In the genomic region with DNA sequence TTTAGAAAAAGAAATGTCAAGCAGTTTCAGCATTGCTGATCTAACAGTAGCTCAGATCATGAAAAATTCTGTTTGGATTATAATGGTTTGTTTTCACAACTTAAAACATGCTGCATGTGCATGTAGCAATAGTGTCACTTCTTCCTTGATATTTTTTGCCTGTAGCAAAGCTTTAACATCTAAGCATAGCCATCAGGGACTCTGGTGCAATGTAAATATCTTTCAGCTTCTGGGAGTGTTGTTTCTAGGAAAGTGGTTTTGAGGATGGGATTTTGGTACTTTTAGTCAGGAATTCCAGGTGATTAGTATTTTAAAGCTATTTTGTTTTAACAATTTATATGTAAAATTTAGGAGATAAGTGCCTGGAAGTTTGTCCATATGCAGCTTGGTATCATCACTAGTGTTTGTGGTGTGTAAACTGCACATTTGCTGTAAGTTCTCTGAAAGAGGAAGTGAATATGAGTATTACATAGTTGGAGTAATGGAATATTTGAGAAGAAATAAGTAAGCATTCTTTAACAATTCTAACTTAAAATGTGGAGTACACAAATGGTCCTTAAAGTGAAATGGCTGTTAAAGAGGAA, we compare ENCODE assay signal across 8 cellular contexts. TPM values are rescaled to one million over a fixed set of nuclear protein-coding genes. Genes with fewer than 3 reads are reported as not detected.
DNase-seq lines count a peak whose midpoint lies in the region; ATAC-seq and TF ChIP-seq lines count a peak whose summit lies in the region.

No MANE protein-coding gene starts in this region.

- H3K9ac ChIP-seq in iPS-20b (ENCODE audit: low read depth, low read length): peak overlapping the region; percentile 95; the same call in 1 of the 2 replicates

- intact Hi-C loops in activated naive CD4-positive, alpha-beta T cell treated with anti-CD3 and anti-CD28 coated beads for 36 hours (cut with micrococcal nuclease): loop anchor here (5.0 kb wide), 1 partner anchor 39 kb away; no protein-coding TSS in a partner anchor
- intact Hi-C loops in activated B cell treated with CpG ODN at 0.5 μM for 24 hours (cut with micrococcal nuclease): loop anchor here (2.0 to 5.0 kb wide), 2 partner anchors 17 to 281 kb away; a partner anchor contains a TSS

- peak overlapping the region; percentile 97 for H3K4me3 Mint-ChIP-seq in activated naive CD4-positive, alpha-beta T cell treated with anti-CD3 and anti-CD28 coated beads for 36 hours
- peak overlapping the region; percentile 96 for H3K4me3 Mint-ChIP-seq in activated B cell treated with CpG ODN at 0.5 μM for 24 hours

- no peak for DNase-seq in activated naive CD4-positive, alpha-beta T cell treated with anti-CD3 and anti-CD28 coated beads for 36 hours
- no peak for DNase-seq in activated naive CD4-positive, alpha-beta T cell treated with Interleukin-2 at 50 U/mL for 16 hours
- DNase-seq in activated B cell treated with CpG ODN at 0.5 μM for 24 hours (no peak), thoracic aorta (ENCODE audit: low spot score) (no peak), T-helper 9 cell (no peak), NCI-H524 (lab: John Stamatoyannopoulos, UW) (no peak)

- ATAC-seq in activated B cell treated with CpG ODN at 0.5 μM for 24 hours (ENCODE audit: low read depth) (no peak), thoracic aorta (ENCODE audit: insufficient number of reproducible peaks, low FRiP score, low read depth) (no peak), HG03521 (IDR thresholded peaks at IDR 0.05; ENCODE audit: unreplicated experiment) (no peak)

- H3K4me1 Mint-ChIP-seq in activated naive CD4-positive, alpha-beta T cell treated with anti-CD3 and anti-CD28 coated beads for 36 hours (ENCODE audit: low read depth): peaks cover 52% of the 10 kb centered on the region
- H3K4me1 Mint-ChIP-seq in activated B cell treated with CpG ODN at 0.5 μM for 24 hours: peaks cover 63% of the 10 kb centered on the region

- no peak overlapping the region for H3K27ac Mint-ChIP-seq in activated naive CD4-positive, alpha-beta T cell treated with anti-CD3 and anti-CD28 coated beads for 36 hours
- H3K27ac Mint-ChIP-seq in activated B cell treated with CpG ODN at 0.5 μM for 24 hours: peak overlapping the region; percentile 93

- H3K4me3 ChIP-seq in iPS-20b (ENCODE audit: low read length) (peak overlapping the region; percentile 80), thoracic aorta (peak overlapping the region; percentile 86)

- peaks cover 15% of the 10 kb centered on the region for H3K36me3 Mint-ChIP-seq in activated naive CD4-positive, alpha-beta T cell treated with anti-CD3 and anti-CD28 coated beads for 36 hours (ENCODE audit: low read depth)
- peaks cover 19% of the 10 kb centered on the region for H3K36me3 Mint-ChIP-seq in activated B cell treated with CpG ODN at 0.5 μM for 24 hours (ENCODE audit: low read depth)

- CTCF ChIA-PET in activated naive CD4-positive, alpha-beta T cell treated with anti-CD3 and anti-CD28 coated beads for 36 hours (lab: Charles Lee): interaction anchor here (0.6 to 4.2 kb wide), 5 partner anchors 20 to 62 kb away, joined by 3 to 15 read pairs (median 3); no protein-coding TSS in a partner anchor
- CTCF ChIA-PET in activated B cell treated with CpG ODN at 0.5 μM for 24 hours (lab: Charles Lee): interaction anchor here (1.1 to 2.7 kb wide), 6 partner anchors 40 to 100 kb away, joined by 3 to 12 read pairs (median 5); a partner anchor contains a TSS

- H3K4me1 ChIP-seq in iPS-20b (ENCODE audit: insufficient read depth, low read length) (peaks cover 10% of the 10 kb centered on the region; the same call in 1 of the 2 replicates), thoracic aorta (ENCODE audit: control insufficient read depth in 1 of 2, low read depth in 2 of 2) (peaks cover 30 to 54% of the 10 kb centered on the region in 2 donors)

- H3K36me3 ChIP-seq in iPS-20b (ENCODE audit: insufficient read depth, low read depth, low read length) (no peaks in the 10 kb centered on the region), thoracic aorta (no peaks in the 10 kb centered on the region)

- H3K27me3 Mint-ChIP-seq in activated naive CD4-positive, alpha-beta T cell treated with anti-CD3 and anti-CD28 coated beads for 36 hours (ENCODE audit: low read depth): no peaks in the 10 kb centered on the region
- H3K27me3 Mint-ChIP-seq in activated B cell treated with CpG ODN at 0.5 μM for 24 hours: no peaks in the 10 kb centered on the region

- no peaks in the 10 kb centered on the region for H3K9me3 ChIP-seq in iPS-20b (ENCODE audit: insufficient read depth, low read depth, low read length)
- H3K9me3 ChIP-seq in thoracic aorta: no peaks in the 10 kb centered on the region

- H3K27me3 ChIP-seq in iPS-20b (ENCODE audit: insufficient read depth, low read length): no peaks in the 10 kb centered on the region
- no peaks in the 10 kb centered on the region for H3K27me3 ChIP-seq in thoracic aorta (replicated peaks; ENCODE audit: insufficient read depth)

- TF ChIP-seq CTCF in activated B cell treated with CpG ODN at 0.5 μM for 24 hours (IDR thresholded peaks at IDR 0.05) (no peak), thoracic aorta (IDR thresholded peaks at IDR 0.05) (no peak)

- no peaks in the 10 kb centered on the region for H3K9me3 Mint-ChIP-seq in activated naive CD4-positive, alpha-beta T cell treated with anti-CD3 and anti-CD28 coated beads for 36 hours
- H3K9me3 Mint-ChIP-seq in activated B cell treated with CpG ODN at 0.5 μM for 24 hours: no peaks in the 10 kb centered on the region

- H3K27ac ChIP-seq in iPS-20b (ENCODE audit: low read length): no peak overlapping the region
- H3K27ac ChIP-seq in thoracic aorta: peak overlapping the region; percentile 95 to 96

- POLR2A ChIA-PET in activated B cell treated with CpG ODN at 0.5 μM for 24 hours (lab: Charles Lee): interaction anchor here (0.9 kb wide), 2 partner anchors 100 to 167 kb away, joined by 4 to 8 read pairs; a partner anchor contains a TSS

RNA-seq across cellular contexts. Expression of a gene that starts 1.9 kb away (rescaled TPM):
- total RNA-seq in activated naive CD4-positive, alpha-beta T cell treated with anti-CD3 and anti-CD28 coated beads for 36 hours: 10 to 100 TPM; 15.7 to 16.9 TPM
- 24.5 and 25.9 TPM in 2 replicates for total RNA-seq in activated B cell treated with CpG ODN at 0.5 μM for 24 hours
- total RNA-seq in thoracic aorta: 10 to 100 TPM; 14.8 to 27.7 TPM
